8 cellular contexts compared by ENCODE assay signal in the genomic region with DNA sequence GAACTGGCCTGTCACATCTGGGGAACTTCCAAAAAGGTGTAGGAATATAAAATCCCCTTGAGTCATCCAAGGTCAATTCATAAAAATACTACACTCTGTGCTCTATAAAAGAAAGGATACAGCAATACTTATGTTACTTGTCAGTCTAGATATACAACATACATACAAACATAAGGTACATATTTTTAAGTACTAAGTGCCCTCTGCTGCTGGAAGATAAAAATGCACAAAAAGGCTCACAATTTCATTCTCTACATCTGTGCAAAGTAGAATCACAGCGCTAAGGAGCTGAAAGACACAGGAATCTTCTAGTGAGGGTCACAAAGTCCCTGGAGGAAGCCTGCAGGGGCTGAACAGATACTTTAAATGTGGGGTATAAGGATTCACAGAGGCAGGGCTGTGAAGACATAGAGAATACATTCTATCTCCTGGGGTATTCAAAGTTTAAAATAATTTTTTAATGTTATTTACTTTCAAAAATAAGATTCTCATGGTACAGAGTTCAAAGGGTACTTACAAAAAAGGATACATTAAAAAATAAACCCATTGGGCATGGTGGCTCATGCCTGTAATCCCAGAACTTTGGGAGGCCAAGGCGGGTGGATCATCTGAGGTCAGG. TPM values are rescaled to one million over a fixed set of nuclear protein-coding genes. Genes with fewer than 3 reads are reported as not detected.
DNase-seq lines count a peak whose midpoint lies in the region; ATAC-seq and TF ChIP-seq lines count a peak whose summit lies in the region.

No MANE protein-coding gene starts in this region.

- no peaks in the 10 kb centered on the region for H3K4me1 ChIP-seq in SJCRH30
- no peaks in the 10 kb centered on the region for H3K4me1 ChIP-seq in mesendoderm (ENCODE audit: control insufficient read depth, low read depth, low read length)

- intact Hi-C loops in dorsolateral prefrontal cortex (cut with DNase I) = loop anchor here (2.0 to 5.0 kb wide), 3 partner anchors 72 to 99 kb away; no protein-coding TSS in a partner anchor

- no peaks in the 10 kb centered on the region for H3K79me2 ChIP-seq in mesendoderm (ENCODE audit: control insufficient read depth, insufficient read depth, low read length)

- DNase-seq in D341Med (ENCODE audit: low spot score) (peak; percentile 53), NCI-H1092 treated with DMSO at 0.1 percent for 48 hours (lab: John Stamatoyannopoulos, UW) (peak; percentile 83), SJCRH30 (peak; percentile 6 to 61), dorsolateral prefrontal cortex (peak in 1 of 10 donors; percentile 8), mesendoderm (peak; percentile 53)

- TF ChIP-seq CTCF in dorsolateral prefrontal cortex (IDR thresholded peaks at IDR 0.05 in 54 of 56, conservative IDR thresholded peaks at IDR 0.05 in 2 of 56; ENCODE audit: low read depth in 1 of 56, partially characterized antibody in 56 of 56) = peak; percentile 29 to 81 (median 65)

- ATAC-seq in GM21360 (IDR thresholded peaks at IDR 0.05; ENCODE audit: unreplicated experiment) = peak; percentile 64
- ATAC-seq in HG03571 (IDR thresholded peaks at IDR 0.05; ENCODE audit: unreplicated experiment) = no peak
- no peak for ATAC-seq in HG03521 (IDR thresholded peaks at IDR 0.05; ENCODE audit: unreplicated experiment)

- no peak overlapping the region for H3K4ac ChIP-seq in mesendoderm (ENCODE audit: low read depth, low read length)

- no peak overlapping the region for H3K56ac ChIP-seq in mesendoderm (ENCODE audit: low read length)

- no peaks in the 10 kb centered on the region for H3K36me3 ChIP-seq in SJCRH30
- H3K36me3 ChIP-seq in mesendoderm (ENCODE audit: control insufficient read depth, insufficient read depth, low read length) = no peaks in the 10 kb centered on the region

- no CpG with 5 or more reads among the region's 2 CpGs for WGBS in mesendoderm (ENCODE audit: extremely low coverage, insufficient coverage, low lambda C conversion rate)

- H3K18ac ChIP-seq in mesendoderm (ENCODE audit: low read length) = no peak overlapping the region

- no peak overlapping the region for H2BK15ac ChIP-seq in mesendoderm (replicated peaks; ENCODE audit: low read depth)

- H3K27me3 ChIP-seq in SJCRH30 (no peaks in the 10 kb centered on the region), dorsolateral prefrontal cortex (no peaks in the 10 kb centered on the region), mesendoderm (ENCODE audit: insufficient read depth, low read length, poor library complexity) (no peaks in the 10 kb centered on the region)

- peaks cover 7% of the 10 kb centered on the region; the same call in 1 of the 2 replicates for H3K9me3 ChIP-seq in SJCRH30 (replicated peaks)

- H2BK120ac ChIP-seq in mesendoderm (ENCODE audit: low read depth, low read length) = no peak overlapping the region

- H2AK5ac ChIP-seq in mesendoderm (ENCODE audit: low read length) = no peak overlapping the region

- H3K9ac ChIP-seq in mesendoderm (ENCODE audit: low read length) = no peak overlapping the region

- no peak overlapping the region for H2BK5ac ChIP-seq in mesendoderm (ENCODE audit: low read length)

- no peaks in the 10 kb centered on the region for H3K79me1 ChIP-seq in mesendoderm (ENCODE audit: low read length)

- H3K4me2 ChIP-seq in mesendoderm (ENCODE audit: low read length) = no peak overlapping the region

- H4K5ac ChIP-seq in mesendoderm (ENCODE audit: low read length) = no peak overlapping the region

- H4K8ac ChIP-seq in mesendoderm (ENCODE audit: low read depth, low read length) = no peak overlapping the region

- H3K4me3 ChIP-seq in SJCRH30 = no peak overlapping the region
- H3K4me3 ChIP-seq in dorsolateral prefrontal cortex = no peak overlapping the region
- H3K4me3 ChIP-seq in mesendoderm (ENCODE audit: low read length) = no peak overlapping the region

- H3K27ac ChIP-seq in SJCRH30 (no peak overlapping the region), dorsolateral prefrontal cortex (no peak overlapping the region), mesendoderm (ENCODE audit: low read depth, low read length) (no peak overlapping the region)

- no peak overlapping the region for H3K23ac ChIP-seq in mesendoderm (ENCODE audit: low read length)

RNA-seq across cellular contexts. Expression of gene GOLGA5, which starts 10.2 kb away (rescaled TPM):
- total RNA-seq in SJCRH30 (2014; rRNA removed; shearing (Covaris generic)) = 21.6 and 22.2 TPM in 2 replicates
- total RNA-seq in dorsolateral prefrontal cortex = 10 to 100 TPM; 20.5 to 37.1 (median 26.5) TPM
- 28.7 TPM for polyA plus RNA-seq in mesendoderm (2013, experiment 1 of 2)
- 28.3 TPM for polyA plus RNA-seq in mesendoderm (2013, experiment 2 of 2)

RNA-seq across cellular contexts. Expression of gene LGMN, which starts 35.5 kb away (rescaled TPM):
- total RNA-seq in SJCRH30 (2014; rRNA removed; shearing (Covaris generic)) = 30.9 and 33.7 TPM in 2 replicates
- 10 to 100 TPM; 34.8 to 93.8 (median 64.1) TPM for total RNA-seq in dorsolateral prefrontal cortex
- polyA plus RNA-seq in mesendoderm (2013, experiment 1 of 2) = 37.8 TPM
- polyA plus RNA-seq in mesendoderm (2013, experiment 2 of 2) = 38.3 TPM
